Comparison of ENCODE assay signal across 34 cellular contexts in genomic region chr21:14263879-14264278, GRCh38. TPM values are rescaled to one million over a fixed set of nuclear protein-coding genes. Genes with fewer than 3 reads are reported as not detected.
"Had no signal": no experiment of that assay in that cellular context is flagged by ENCODE, and none has a peak within 500 bp of the region (broad histone marks: within the 10 kb centered on the region; RNA-seq: fewer than 3 reads in every experiment).

No MANE protein-coding gene starts in this region.

- H3K9ac ChIP-seq: neural progenitor cell, parathyroid adenoma had no signal

- H2AFZ ChIP-seq: hepatocyte, neural progenitor cell, parathyroid adenoma had no signal

- H3K27ac Mint-ChIP-seq: dendritic cell treated with granulocyte-macrophage colony-stimulating factor and Interleukin-4, amounts not matched to agents 40 ng/mL and 50 ng/mL, for 4 days; memory B cell; naive thymus-derived CD4-positive, alpha-beta T cell; nephron; neural progenitor cell; progenitor cell of endocrine pancreas; stimulated activated memory B cell treated with anti-CD40 and anti-IgM and Interleukin-4, amounts not matched to agents 10 μg/mL and 1 μg/mL and 100 μg/mL, for 72 hours; stimulated activated naive CD8-positive, alpha-beta T cell treated with anti-CD3 and anti-CD28 coated beads, Interleukin-15, Interleukin-2, amounts not matched to agents 100 ng/mL and 50 ng/mL, for 24 hours had no signal

- H3K27me3 ChIP-seq: colonic mucosa, esophagus muscularis mucosa, foreskin keratinocyte, gastroesophageal sphincter, hepatocyte, neural progenitor cell, sigmoid colon, thyroid gland, vagina had no signal

- H3K9me3 Mint-ChIP-seq: dendritic cell treated with granulocyte-macrophage colony-stimulating factor and Interleukin-4, amounts not matched to agents 40 ng/mL and 50 ng/mL, for 4 days; memory B cell; naive thymus-derived CD4-positive, alpha-beta T cell; nephron; neural progenitor cell; stimulated activated memory B cell treated with anti-CD40 and anti-IgM and Interleukin-4, amounts not matched to agents 10 μg/mL and 1 μg/mL and 100 μg/mL, for 72 hours; stimulated activated naive CD8-positive, alpha-beta T cell treated with anti-CD3 and anti-CD28 coated beads, Interleukin-15, Interleukin-2, amounts not matched to agents 100 ng/mL and 50 ng/mL, for 24 hours had no signal

- DNase-seq: colonic mucosa; effector memory CD4-positive, alpha-beta T cell; foreskin keratinocyte; heart left ventricle; kidney; naive thymus-derived CD4-positive, alpha-beta T cell; sigmoid colon; stimulated activated CD4-positive, alpha-beta T cell treated with anti-CD3 and anti-CD28 coated beads, Interleukin-2, amount 100 ng/mL, for 24 hours; stimulated activated CD4-positive, alpha-beta T cell treated with anti-CD3 and anti-CD28 coated beads, Interleukin-4, amount 100 ng/mL, for 24 hours; thyroid gland; trophoblast cell had no signal

- H3K27me3 Mint-ChIP-seq: dendritic cell treated with granulocyte-macrophage colony-stimulating factor and Interleukin-4, amounts not matched to agents 40 ng/mL and 50 ng/mL, for 4 days; progenitor cell of endocrine pancreas; stimulated activated naive CD8-positive, alpha-beta T cell treated with anti-CD3 and anti-CD28 coated beads, Interleukin-15, Interleukin-2, amounts not matched to agents 100 ng/mL and 50 ng/mL, for 24 hours had no signal

- H3K27ac ChIP-seq: colonic mucosa, esophagus muscularis mucosa, foreskin keratinocyte, gastroesophageal sphincter, heart left ventricle, hepatocyte, neural progenitor cell, parathyroid adenoma, sigmoid colon, thyroid gland, vagina had no signal

- H3K4me3 ChIP-seq: colonic mucosa, esophagus muscularis mucosa, gastroesophageal sphincter, heart left ventricle, hepatocyte, lung, neural progenitor cell, sigmoid colon, thyroid gland, vagina had no signal

- H3K36me3 ChIP-seq: colonic mucosa, esophagus muscularis mucosa, gastroesophageal sphincter, heart left ventricle, neural progenitor cell, sigmoid colon, thyroid gland, vagina had no signal

- ATAC-seq: foreskin keratinocyte; gastroesophageal sphincter; heart left ventricle; left lobe of liver; naive thymus-derived CD4-positive, alpha-beta T cell; stimulated activated memory B cell treated with anti-CD40 and anti-IgM and Interleukin-4, amounts not matched to agents 10 μg/mL and 1 μg/mL and 100 μg/mL, for 72 hours had no signal

- H3K4me1 ChIP-seq: esophagus muscularis mucosa, foreskin keratinocyte, gastroesophageal sphincter, heart left ventricle, neural progenitor cell, parathyroid adenoma, sigmoid colon, thyroid gland, vagina had no signal

- H3K9me3 ChIP-seq: colonic mucosa, esophagus muscularis mucosa, gastroesophageal sphincter, heart left ventricle, sigmoid colon, thyroid gland, vagina had no signal

- FAIRE-seq: endothelial cell of umbilical vein, kidney had no signal

- H3K4me3 Mint-ChIP-seq: dendritic cell treated with granulocyte-macrophage colony-stimulating factor and Interleukin-4, amounts not matched to agents 40 ng/mL and 50 ng/mL, for 4 days; memory B cell; naive thymus-derived CD4-positive, alpha-beta T cell; nephron; neural progenitor cell; stimulated activated memory B cell treated with anti-CD40 and anti-IgM and Interleukin-4, amounts not matched to agents 10 μg/mL and 1 μg/mL and 100 μg/mL, for 72 hours; stimulated activated naive CD8-positive, alpha-beta T cell treated with anti-CD3 and anti-CD28 coated beads, Interleukin-15, Interleukin-2, amounts not matched to agents 100 ng/mL and 50 ng/mL, for 24 hours had no signal

- H3K79me2 ChIP-seq: hepatocyte, parathyroid adenoma had no signal

- H3K4me2 ChIP-seq: hepatocyte, neural progenitor cell had no signal

- H3K4me1 Mint-ChIP-seq: memory B cell; naive thymus-derived CD4-positive, alpha-beta T cell; nephron; neural progenitor cell; stimulated activated memory B cell treated with anti-CD40 and anti-IgM and Interleukin-4, amounts not matched to agents 10 μg/mL and 1 μg/mL and 100 μg/mL, for 72 hours had no signal

- H3K36me3 Mint-ChIP-seq: memory B cell; naive thymus-derived CD4-positive, alpha-beta T cell; neural progenitor cell; stimulated activated memory B cell treated with anti-CD40 and anti-IgM and Interleukin-4, amounts not matched to agents 10 μg/mL and 1 μg/mL and 100 μg/mL, for 72 hours had no signal

RNA-seq across cellular contexts. Expression of gene RBM11, which starts 47.9 kb away (rescaled TPM):
- total RNA-seq: endothelial cell of umbilical vein, left lobe of liver, skeletal muscle tissue had no signal
- polyA plus RNA-seq: endothelial cell of umbilical vein had no signal

RNA-seq across cellular contexts. Expression of gene LIPI, which starts 53.1 kb away (rescaled TPM):
- total RNA-seq: colonic mucosa; endothelial cell of umbilical vein; epithelial cell of proximal tubule; esophagus muscularis mucosa; fibroblast of lung; foreskin keratinocyte; gastroesophageal sphincter; heart left ventricle; hepatocyte; kidney; left lobe of liver; liver; lung; mucosa of gallbladder; naive thymus-derived CD4-positive, alpha-beta T cell; osteoblast; progenitor cell of endocrine pancreas; sigmoid colon; skeletal muscle tissue; temporal lobe; ureter; vagina had no signal
- polyA plus RNA-seq: endothelial cell of umbilical vein; fibroblast of lung; foreskin keratinocyte; heart left ventricle; hepatocyte; liver; lung; naive thymus-derived CD4-positive, alpha-beta T cell; sigmoid colon had no signal
